1 cellular context compared by ENCODE assay signal in genomic region chr1:40508375-40509341, GRCh38.
TF ChIP-seq lines count a peak whose summit lies in the region.

Gene EXO5, plus strand, starts transcription at chr1:40508767. Its CDS starts 5,778 bp downstream, at chr1:40514545.

TF ChIP-seq in HepG2, 621 proteins besides CTCF, POLR2A, EP300 and RAD21 (continued from another document and continues in another):
- TF ChIP-seq MYPOP (CRISPR knock-in tag; IDR thresholded peaks at IDR 0.05), result peak; percentile 83; the same call in 1 of the 2 replicates
- TF ChIP-seq TBL1XR1 (IDR thresholded peaks at IDR 0.05; ENCODE audit: borderline replicate concordance, low read length, partially characterized antibody), result no peak
- no peak for TF ChIP-seq STAT6 (CRISPR knock-in tag; IDR thresholded peaks at IDR 0.05; ENCODE audit: borderline replicate concordance)
- TF ChIP-seq ZNF292 (CRISPR knock-in tag; IDR thresholded peaks at IDR 0.05; ENCODE audit: borderline replicate concordance, low read depth), result peak; percentile 93
- no peak for TF ChIP-seq ATF7 (IDR thresholded peaks at IDR 0.05)
- TF ChIP-seq ATF7 (CRISPR knock-in tag; IDR thresholded peaks at IDR 0.05), result no peak
- TF ChIP-seq ZFP37 (CRISPR knock-in tag; IDR thresholded peaks at IDR 0.05; ENCODE audit: borderline replicate concordance), result 0 out of 2 replicates have a peak, but pooled peaks have one; percentile 47
- peak; percentile 95 for TF ChIP-seq ARNT2 (CRISPR knock-in tag; IDR thresholded peaks at IDR 0.05; ENCODE audit: low read depth)
- TF ChIP-seq MED13 (CRISPR knock-in tag; IDR thresholded peaks at IDR 0.05), result peak; percentile 81
- TF ChIP-seq KLF6 (CRISPR knock-in tag; IDR thresholded peaks at IDR 0.05), result peak; percentile 51; the same call in 1 of the 2 replicates
- peak; percentile 84; the same call in 1 of the 2 replicates for TF ChIP-seq MIER3 (CRISPR knock-in tag; IDR thresholded peaks at IDR 0.05; ENCODE audit: borderline replicate concordance)
- peak; percentile 53; the same call in 1 of the 2 replicates for TF ChIP-seq ETV5 (CRISPR knock-in tag; IDR thresholded peaks at IDR 0.05; ENCODE audit: borderline replicate concordance)
- TF ChIP-seq E2F1 (CRISPR knock-in tag; IDR thresholded peaks at IDR 0.05), result peak; percentile 83
- no peak for TF ChIP-seq NFE2L1 (CRISPR knock-in tag; IDR thresholded peaks at IDR 0.05; ENCODE audit: borderline replicate concordance)
- no peak for TF ChIP-seq EEA1 (CRISPR knock-in tag; IDR thresholded peaks at IDR 0.05; ENCODE audit: borderline replicate concordance)
- TF ChIP-seq ZNF556 (CRISPR knock-in tag; IDR thresholded peaks at IDR 0.05; ENCODE audit: borderline replicate concordance), result peak; percentile 72; the same call in 1 of the 2 replicates
- TF ChIP-seq NFAT5 (CRISPR knock-in tag; IDR thresholded peaks at IDR 0.05), result peak; percentile 95
- peak; percentile 78; the same call in 1 of the 2 replicates for TF ChIP-seq ZNF451 (CRISPR knock-in tag; IDR thresholded peaks at IDR 0.05)
- TF ChIP-seq GABPB1 (CRISPR knock-in tag; IDR thresholded peaks at IDR 0.05), result peak; percentile 85
- 0 out of 2 replicates have a peak, but pooled peaks have one; percentile 45 for TF ChIP-seq ESRRA (CRISPR knock-in tag; IDR thresholded peaks at IDR 0.05; ENCODE audit: low read depth)
- TF ChIP-seq RXRB (CRISPR knock-in tag; IDR thresholded peaks at IDR 0.05; ENCODE audit: borderline replicate concordance), result peak; percentile 40; the same call in 1 of the 2 replicates
- no peak; the same call in 1 of the 2 replicates for TF ChIP-seq ZNF567 (CRISPR knock-in tag; IDR thresholded peaks at IDR 0.05; ENCODE audit: borderline replicate concordance)
- TF ChIP-seq AFF4 (CRISPR knock-in tag; IDR thresholded peaks at IDR 0.05), result no peak
- TF ChIP-seq ZNF280D (CRISPR knock-in tag; IDR thresholded peaks at IDR 0.05), result 0 out of 2 replicates have a peak, but pooled peaks have one; percentile 53
- no peak for TF ChIP-seq KDM1A (CRISPR knock-in tag; IDR thresholded peaks at IDR 0.05)
- TF ChIP-seq CREB3 (CRISPR knock-in tag; IDR thresholded peaks at IDR 0.05), result 0 out of 2 replicates have a peak, but pooled peaks have one; percentile 88
- TF ChIP-seq TFAP4 (IDR thresholded peaks at IDR 0.05; ENCODE audit: borderline replicate concordance, low read depth), result peak; percentile 47; the same call in 1 of the 2 replicates
- TF ChIP-seq HNF4A (CRISPR knock-in tag; IDR thresholded peaks at IDR 0.05), result 0 out of 2 replicates have a peak, but pooled peaks have one; percentile 33
- TF ChIP-seq TGIF2 (CRISPR knock-in tag; IDR thresholded peaks at IDR 0.05), result no peak
- no peak for TF ChIP-seq SETDB1 (CRISPR knock-in tag; IDR thresholded peaks at IDR 0.05; ENCODE audit: borderline replicate concordance)
- TF ChIP-seq ZNF430 (CRISPR knock-in tag; IDR thresholded peaks at IDR 0.05), result peak; percentile 73; the same call in 1 of the 2 replicates
- TF ChIP-seq PTBP1 (IDR thresholded peaks at IDR 0.05; ENCODE audit: low read depth, low read length, poor library complexity, severe bottlenecking), result peak; percentile 45
- TF ChIP-seq FOXA1 (IDR thresholded peaks at IDR 0.05), result no peak
- TF ChIP-seq FOXA1 (CRISPR knock-in tag; IDR thresholded peaks at IDR 0.05), result 0 out of 2 replicates have a peak, but pooled peaks have one; percentile 7
- TF ChIP-seq FOXP4 (CRISPR knock-in tag; IDR thresholded peaks at IDR 0.05), result peak; percentile 67
